In the genomic region with DNA sequence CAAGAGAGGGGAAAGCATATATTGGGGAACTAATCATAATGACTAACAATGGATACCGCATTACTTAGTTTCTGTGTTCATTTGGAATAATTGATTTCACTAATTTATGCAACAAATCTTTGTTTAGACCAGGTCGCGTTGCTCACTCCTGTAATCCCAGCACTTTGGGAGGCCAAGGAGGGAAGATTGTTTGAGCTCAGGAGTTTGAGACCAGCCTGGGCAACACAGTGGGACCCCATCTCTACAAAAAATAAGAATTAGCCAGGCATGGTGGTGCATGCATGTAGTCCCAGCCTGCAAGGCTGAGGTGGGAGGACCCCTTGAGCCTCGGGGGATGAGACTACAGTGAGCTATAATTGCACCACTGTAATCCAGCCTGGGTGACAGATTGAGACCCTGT, we compare ENCODE assay signal across 35 cellular contexts.
"Had no signal": no experiment of that assay in that cellular context is flagged by ENCODE, and none has a peak within 500 bp of the region (broad histone marks: within the 10 kb centered on the region; RNA-seq: fewer than 3 reads in every experiment).

No MANE protein-coding gene starts in this region.

- H3K27ac ChIP-seq: KMS-11 had no signal

- H3K4me2 ChIP-seq: KMS-11 had no signal

- H3K9me3 ChIP-seq: MG63 had no signal

- H3K36me3 ChIP-seq: MG63 had no signal

- H3K27me3 ChIP-seq: MG63 had no signal

- DNase-seq: Karpas-422, Kasumi-1, MG63, MM.1S, MV-4-11, NCI-H1048, NCI-H1092, NCI-H1092 treated with DMSO at 0.1 percent for 48 hours, NCI-H1105, NCI-H1105 treated with DMSO at 0.1 percent for 48 hours, NCI-H1417, NCI-H1417 treated with DMSO at 0.1 percent for 48 hours, NCI-H1436, NCI-H1436 treated with DMSO at 0.1 percent for 48 hours, NCI-H146, NCI-H1694, NCI-H1694 treated with DMSO at 0.1 percent for 48 hours, NCI-H187, NCI-H187 treated with DMSO at 0.1 percent for 48 hours, NCI-H1930, NCI-H2029, NCI-H2029 treated with DMSO at 0.1 percent for 48 hours, NCI-H2081, NCI-H2081 treated with DMSO at 0.1 percent for 48 hours, NCI-H2107, NCI-H2227 treated with DMSO at 0.1 percent for 48 hours, NCI-H226, NCI-H345, NCI-H446, NCI-H446 treated with DMSO at 0.1 percent for 48 hours, NCI-H510A, NCI-H510A treated with DMSO at 0.1 percent for 48 hours, NCI-H524, NCI-H524 treated with DMSO at 0.1 percent for 48 hours had no signal

- H3K4me3 ChIP-seq: MG63 had no signal
